Comparison of ENCODE assay signal across 8 cellular contexts in genomic region chr17:45246861-45247428, GRCh38. TPM values are rescaled to one million over a fixed set of nuclear protein-coding genes. Genes with fewer than 3 reads are reported as not detected.
DNase-seq lines count a peak whose midpoint lies in the region; ATAC-seq, FAIRE-seq and TF ChIP-seq lines count a peak whose summit lies in the region.

No MANE protein-coding gene starts in this region.

- no peaks in the 10 kb centered on the region for H3K27me3 Mint-ChIP-seq in activated T-helper 17 cell treated with anti-CD3 and anti-CD28 coated beads, Interleukin-2, amount 50 U/mL, for 72 hours

- H4K20me1 ChIP-seq in Loucy (ENCODE audit: insufficient read depth, low read length, poor library complexity, severe bottlenecking), result no peaks in the 10 kb centered on the region

- peaks cover 82% of the 10 kb centered on the region for H3K36me3 Mint-ChIP-seq in activated T-helper 17 cell treated with anti-CD3 and anti-CD28 coated beads, Interleukin-2, amount 50 U/mL, for 72 hours (ENCODE audit: low read depth)

- H3K9me3 ChIP-seq in Loucy (ENCODE audit: insufficient read depth, low read depth, low read length) (no peaks in the 10 kb centered on the region), left ventricle myocardium inferior (replicated peaks) (no peaks in the 10 kb centered on the region), gastrocnemius medialis (no peaks in the 10 kb centered on the region)

- no peaks in the 10 kb centered on the region for H3K27me3 ChIP-seq in Loucy (ENCODE audit: insufficient read depth, low read length, poor library complexity, severe bottlenecking)
- H3K27me3 ChIP-seq in left ventricle myocardium inferior (ENCODE audit: low read depth), result no peaks in the 10 kb centered on the region
- H3K27me3 ChIP-seq in gastrocnemius medialis, result peaks cover 0 to 13% (median 0%) of the 10 kb centered on the region in 3 donors

- no peak overlapping the region for H2AFZ ChIP-seq in Loucy (ENCODE audit: low read length)

- H3K79me2 ChIP-seq in Loucy (ENCODE audit: insufficient read depth, low read length), result peaks cover 19% of the 10 kb centered on the region

- FAIRE-seq in GM12892 (lab: Jason Lieb, UNC), result no peak

- peak; percentile 50 for TF ChIP-seq CTCF in Loucy (conservative IDR thresholded peaks at IDR 0.05; ENCODE audit: low read length)
- TF ChIP-seq CTCF in left ventricle myocardium inferior (IDR thresholded peaks at IDR 0.05; ENCODE audit: borderline replicate concordance), result peak; percentile 62
- TF ChIP-seq CTCF in gastrocnemius medialis (IDR thresholded peaks at IDR 0.05 in 4 of 5, conservative IDR thresholded peaks at IDR 0.05 in 1 of 5), result peak; percentile 25 to 61 (median 35)

- no peaks in the 10 kb centered on the region for H3K9me2 ChIP-seq in Loucy (replicated peaks; ENCODE audit: low read depth, low read length)

- peaks cover 49% of the 10 kb centered on the region; the same call in 1 of the 2 replicates for H3K36me3 ChIP-seq in Loucy (ENCODE audit: insufficient read depth, low read length)
- peaks cover 22% of the 10 kb centered on the region for H3K36me3 ChIP-seq in left ventricle myocardium inferior
- no peaks in the 10 kb centered on the region for H3K36me3 ChIP-seq in gastrocnemius medialis

- H3K4me3 ChIP-seq in Loucy (ENCODE audit: low read length, poor library complexity, severe bottlenecking) (peak overlapping the region; percentile 86), left ventricle myocardium inferior (peak overlapping the region; percentile 71), gastrocnemius medialis (peak overlapping the region; percentile 49 to 62 (median 56))

- no peaks in the 10 kb centered on the region for H3K9me3 Mint-ChIP-seq in activated T-helper 17 cell treated with anti-CD3 and anti-CD28 coated beads, Interleukin-2, amount 50 U/mL, for 72 hours

- H3K4me2 ChIP-seq in Loucy (ENCODE audit: low read depth, low read length, poor library complexity, severe bottlenecking), result peak overlapping the region; percentile 95

- intact Hi-C loops in left ventricle myocardium inferior (cut with micrococcal nuclease), result no loop called here
- intact Hi-C loops in gastrocnemius medialis (cut with DNase I; ENCODE audit: low total_unique reads), result no loop called here

- H3K27ac Mint-ChIP-seq in activated T-helper 17 cell treated with anti-CD3 and anti-CD28 coated beads, Interleukin-2, amount 50 U/mL, for 72 hours, result peak overlapping the region; percentile 87

- TF ChIP-seq POLR2A in gastrocnemius medialis (IDR thresholded peaks at IDR 0.05) (no peak), GM12892 (IDR thresholded peaks at IDR 0.05; ENCODE audit: low read depth, low read length) (no peak; the same call in 1 of the 2 replicates)

- in situ Hi-C loops in gastrocnemius medialis (cut with MboI; ENCODE audit: low sequenced_read_pairs in 4 of 4), result no loop called here

- peaks cover 19% of the 10 kb centered on the region for H3K4me1 ChIP-seq in Loucy (ENCODE audit: insufficient read depth, low read length, poor library complexity, severe bottlenecking)
- peaks cover 22% of the 10 kb centered on the region for H3K4me1 ChIP-seq in left ventricle myocardium inferior
- peaks cover 9 to 13% of the 10 kb centered on the region in 2 donors for H3K4me1 ChIP-seq in gastrocnemius medialis

- peaks cover 6% of the 10 kb centered on the region for H3F3A ChIP-seq in Loucy (ENCODE audit: low read depth)

- peak overlapping the region; percentile 56 for H3K27ac ChIP-seq in left ventricle myocardium inferior (replicated peaks)
- H3K27ac ChIP-seq in gastrocnemius medialis, result no peak overlapping the region

- ATAC-seq in activated T-helper 17 cell treated with anti-CD3 and anti-CD28 coated beads, Interleukin-2, amount 50 U/mL, for 72 hours (replicated peaks), result no peak
- peak; percentile 23 to 36 for ATAC-seq in gastrocnemius medialis

- DNase-seq in ELR (ENCODE audit: low read depth) (peak; percentile 43), left ventricle myocardium inferior (no peak), gastrocnemius medialis (no peak), GM12892 (ENCODE audit: insufficient read length) (no peak), T-helper 9 cell (no peak), SIG-M5 treated with dmso at 0.1 percent for 504 hours (lab: John Stamatoyannopoulos, UW; ENCODE audit: unreplicated experiment) (no peak)

- peak overlapping the region; percentile 80 for H3K4me3 Mint-ChIP-seq in activated T-helper 17 cell treated with anti-CD3 and anti-CD28 coated beads, Interleukin-2, amount 50 U/mL, for 72 hours

- peaks cover 21% of the 10 kb centered on the region for H3K4me1 Mint-ChIP-seq in activated T-helper 17 cell treated with anti-CD3 and anti-CD28 coated beads, Interleukin-2, amount 50 U/mL, for 72 hours

- peak overlapping the region; percentile 91 for H3K9ac ChIP-seq in Loucy (ENCODE audit: low read depth, low read length, poor library complexity, severe bottlenecking)

RNA-seq across cellular contexts. Expression of gene SPATA32, which starts 14.9 kb away (rescaled TPM):
- total RNA-seq in activated T-helper 17 cell treated with anti-CD3 and anti-CD28 coated beads, Interleukin-2, amount 50 U/mL, for 72 hours, result under 1 TPM; 0.13 to 0.32 TPM
- total RNA-seq in left ventricle myocardium inferior (not detected), gastrocnemius medialis (not detected)
- polyA plus RNA-seq in GM12892 (2012; ENCODE audit: missing spikeins), result 0.74 TPM

RNA-seq across cellular contexts. Expression of gene FMNL1, which starts 25.3 kb away (rescaled TPM):
- 100 to 1,000 TPM; 262 to 496 TPM for total RNA-seq in activated T-helper 17 cell treated with anti-CD3 and anti-CD28 coated beads, Interleukin-2, amount 50 U/mL, for 72 hours
- 8.7 TPM for total RNA-seq in left ventricle myocardium inferior
- total RNA-seq in gastrocnemius medialis, result 1 to 10 TPM in 3 of 4 donors, under 1 TPM in 1; 0.22 to 5.2 (median 3.0) TPM
- 54.8 TPM for polyA plus RNA-seq in GM12892 (2012; ENCODE audit: missing spikeins)

Comparison
In these comparisons a context has a peak if more than half of its experiments do, and no peak if none do; other contexts are left out.
1. RNA of gene FMNL1, which starts 25.3 kb away (total RNA-seq): 262 to 496 TPM in activated T-helper 17 cell treated with anti-CD3 and anti-CD28 coated beads, Interleukin-2, amount 50 U/mL, for 72 hours; 8.7 TPM in left ventricle myocardium inferior (single experiment) and 0.22 to 5.2 TPM in gastrocnemius medialis; every median in the first group is over 10 times any median in the second.
2. Peak in every context shown above with its lines, with median percentiles within 50 percentile points of each other: H3K4me3 ChIP-seq and CTCF ChIP-seq.